Comparison of ENCODE assay signal across 8 cellular contexts in genomic region chr13:113724016-113724758, GRCh38. TPM values are rescaled to one million over a fixed set of nuclear protein-coding genes. Genes with fewer than 3 reads are reported as not detected.
DNase-seq lines count a peak whose midpoint lies in the region; ATAC-seq and TF ChIP-seq lines count a peak whose summit lies in the region.

No MANE protein-coding gene starts in this region.

- H3K27me3 ChIP-seq in heart left ventricle (no peaks in the 10 kb centered on the region), rectal smooth muscle tissue (ENCODE audit: control insufficient read depth, insufficient read depth, low read length) (peaks cover 5% of the 10 kb centered on the region)

- TF ChIP-seq CTCF in heart left ventricle (IDR thresholded peaks at IDR 0.05): no peak

- H3K36me3 ChIP-seq in heart left ventricle (no peaks in the 10 kb centered on the region), rectal smooth muscle tissue (ENCODE audit: control insufficient read depth, insufficient read depth, low read length) (no peaks in the 10 kb centered on the region)

- peak overlapping the region; percentile 73 for H3K27ac Mint-ChIP-seq in activated CD4-positive, alpha-beta memory T cell treated with anti-CD3 and anti-CD28 coated beads, Interleukin-2, amount 10 ng/mL, durations not matched to agents 7 days and 5 days

- CTCF ChIA-PET in activated CD4-positive, alpha-beta memory T cell treated with anti-CD3 and anti-CD28 coated beads, Interleukin-2, amount 10 ng/mL, durations not matched to agents 7 days and 5 days (lab: Charles Lee): interaction anchor here (0.9 kb wide), 2 partner anchors 17 to 343 kb away, joined by 3 to 4 read pairs; no protein-coding TSS in a partner anchor

- H3K27ac ChIP-seq in heart left ventricle (peak overlapping the region in 10 of 12 donors; percentile 44 to 90 (median 82)), rectal smooth muscle tissue (ENCODE audit: low read depth, low read length) (no peak overlapping the region)

- peaks cover 5% of the 10 kb centered on the region for H3K4me1 Mint-ChIP-seq in activated CD4-positive, alpha-beta memory T cell treated with anti-CD3 and anti-CD28 coated beads, Interleukin-2, amount 10 ng/mL, durations not matched to agents 7 days and 5 days

- 69 to 79% (median 78%) methylated on average over 25 to 30 of the region's 30 CpGs for WGBS in heart left ventricle, 4 donors

- POLR2A ChIA-PET in activated CD4-positive, alpha-beta memory T cell treated with anti-CD3 and anti-CD28 coated beads, Interleukin-2, amount 10 ng/mL, durations not matched to agents 7 days and 5 days (lab: Charles Lee): interaction anchor here (0.8 kb wide), 1 partner anchor 502 kb away, joined by 3 read pairs; no protein-coding TSS in a partner anchor

- peaks cover 0 to 26% (median 4%) of the 10 kb centered on the region in 12 donors for H3K4me1 ChIP-seq in heart left ventricle
- H3K4me1 ChIP-seq in rectal smooth muscle tissue (ENCODE audit: control insufficient read depth, insufficient read depth, low read length): no peaks in the 10 kb centered on the region

- H3K9me3 ChIP-seq in heart left ventricle: no peaks in the 10 kb centered on the region

- H3K27me3 Mint-ChIP-seq in activated CD4-positive, alpha-beta memory T cell treated with anti-CD3 and anti-CD28 coated beads, Interleukin-2, amount 10 ng/mL, durations not matched to agents 7 days and 5 days: peaks cover 8% of the 10 kb centered on the region

- DNase-seq in activated CD4-positive, alpha-beta memory T cell treated with anti-CD3 and anti-CD28 coated beads, Interleukin-2, amount 10 ng/mL, durations not matched to agents 7 days and 5 days: no peak
- DNase-seq in heart left ventricle (peak in 1 of 5 donors; percentile 57), NCI-H2107 treated with DMSO at 0.1 percent for 48 hours (lab: John Stamatoyannopoulos, UW; ENCODE audit: unreplicated experiment) (no peak), NCI-H1092 (lab: John Stamatoyannopoulos, UW) (no peak), NCI-H2227 treated with DMSO at 0.1 percent for 48 hours (lab: John Stamatoyannopoulos, UW) (no peak), HK-2 (ENCODE audit: unreplicated experiment) (no peak)

- H3K9ac ChIP-seq in rectal smooth muscle tissue (ENCODE audit: low read length): no peak overlapping the region

- H3K4me3 Mint-ChIP-seq in activated CD4-positive, alpha-beta memory T cell treated with anti-CD3 and anti-CD28 coated beads, Interleukin-2, amount 10 ng/mL, durations not matched to agents 7 days and 5 days: peak overlapping the region; percentile 65

- ATAC-seq in GM19372 (IDR thresholded peaks at IDR 0.05; ENCODE audit: low read depth, unreplicated experiment) (peak; percentile 8), heart left ventricle (peak in 2 of 4 donors; percentile 11 to 19)

- TF ChIP-seq POLR2A in heart left ventricle (IDR thresholded peaks at IDR 0.05): no peak

- peak overlapping the region in 11 of 12 donors; percentile 27 to 75 (median 53) for H3K4me3 ChIP-seq in heart left ventricle
- H3K4me3 ChIP-seq in rectal smooth muscle tissue (ENCODE audit: low read length): peak overlapping the region; percentile 69

- no peaks in the 10 kb centered on the region for H3K9me3 Mint-ChIP-seq in activated CD4-positive, alpha-beta memory T cell treated with anti-CD3 and anti-CD28 coated beads, Interleukin-2, amount 10 ng/mL, durations not matched to agents 7 days and 5 days

- intact Hi-C loops in heart left ventricle (cut with DNase I): no loop called here

- no peaks in the 10 kb centered on the region for H3K36me3 Mint-ChIP-seq in activated CD4-positive, alpha-beta memory T cell treated with anti-CD3 and anti-CD28 coated beads, Interleukin-2, amount 10 ng/mL, durations not matched to agents 7 days and 5 days (ENCODE audit: low read depth)

RNA-seq across cellular contexts. Expression of gene TMEM255B, which starts 34.8 kb away (rescaled TPM):
- total RNA-seq in activated CD4-positive, alpha-beta memory T cell treated with anti-CD3 and anti-CD28 coated beads, Interleukin-2, amount 10 ng/mL, durations not matched to agents 7 days and 5 days: under 1 TPM; 0.63 to 0.91 TPM
- 10 to 100 TPM in 1 of 9 donors, 1 to 10 TPM in 8; 1.4 to 20.3 (median 4.4) TPM for total RNA-seq in heart left ventricle
- 1 to 10 TPM; 4.2 to 6.0 TPM for polyA plus RNA-seq in heart left ventricle

RNA-seq across cellular contexts. Expression of gene GRK1, which starts 57.2 kb away (rescaled TPM):
- not detected for total RNA-seq in activated CD4-positive, alpha-beta memory T cell treated with anti-CD3 and anti-CD28 coated beads, Interleukin-2, amount 10 ng/mL, durations not matched to agents 7 days and 5 days
- 1 to 10 TPM in 2 of 9 donors, under 1 TPM in 4, not detected in 3; 0.08 to 1.3 (median 0.18) TPM for total RNA-seq in heart left ventricle
- under 1 TPM; 0.08 to 0.15 TPM for polyA plus RNA-seq in heart left ventricle
